ENCODE assay signal across 8 cellular contexts in genomic region chr12:110689601-110690430, GRCh38. TPM values are rescaled to one million over a fixed set of nuclear protein-coding genes. Genes with fewer than 3 reads are reported as not detected.
DNase-seq lines count a peak whose midpoint lies in the region; ATAC-seq and TF ChIP-seq lines count a peak whose summit lies in the region.

No MANE protein-coding gene starts in this region.

- H3K27ac ChIP-seq in upper lobe of left lung, result peak overlapping the region; percentile 65 to 86 (median 84)

- ATAC-seq in GM18861 (IDR thresholded peaks at IDR 0.05; ENCODE audit: unreplicated experiment), result peak; percentile 37
- ATAC-seq in HG03108 (IDR thresholded peaks at IDR 0.05; ENCODE audit: unreplicated experiment), result peak; percentile 36
- peak; percentile 79 for ATAC-seq in effector memory CD8-positive, alpha-beta T cell (replicated peaks)
- peak; percentile 77 to 83 (median 80) for ATAC-seq in natural killer cell
- ATAC-seq in upper lobe of left lung (ENCODE audit: low FRiP score in 2 of 2), result peak; percentile 52 to 70

- no peak for TF ChIP-seq CTCF in natural killer cell (IDR thresholded peaks at IDR 0.05)
- TF ChIP-seq CTCF in upper lobe of left lung (IDR thresholded peaks at IDR 0.05), result no peak

- TF ChIP-seq POLR2A in upper lobe of left lung (IDR thresholded peaks at IDR 0.05), result peak in 1 of 4 donors; percentile 26

- H3K9me3 ChIP-seq in upper lobe of left lung, result no peaks in the 10 kb centered on the region

- peaks cover 14 to 37% (median 25%) of the 10 kb centered on the region in 4 donors for H3K4me1 ChIP-seq in upper lobe of left lung

- H3K27me3 ChIP-seq in upper lobe of left lung, result peaks cover 0 to 6% (median 0%) of the 10 kb centered on the region in 4 donors

- peaks cover 5% of the 10 kb centered on the region for H3K27me3 Mint-ChIP-seq in activated CD4-positive, alpha-beta T cell treated with anti-CD3 and anti-CD28 coated beads, Interleukin-2, amount 10 ng/mL, durations not matched to agents 24 days and 14 days
- no peaks in the 10 kb centered on the region for H3K27me3 Mint-ChIP-seq in effector memory CD8-positive, alpha-beta T cell
- no peaks in the 10 kb centered on the region for H3K27me3 Mint-ChIP-seq in natural killer cell (ENCODE audit: low read depth in 2 of 2)

- intact Hi-C loops in activated CD4-positive, alpha-beta T cell treated with anti-CD3 and anti-CD28 coated beads, Interleukin-2, amount 10 ng/mL, durations not matched to agents 24 days and 14 days (cut with micrococcal nuclease), result loop anchor here (2.0 kb wide), 2 partner anchors 19 to 71 kb away; no protein-coding TSS in a partner anchor
- intact Hi-C loops in natural killer cell (cut with micrococcal nuclease), result loop anchor here (1.0 kb wide), 2 partner anchors 8 to 29 kb away; no protein-coding TSS in a partner anchor

- no peak for TF ChIP-seq EP300 in upper lobe of left lung (IDR thresholded peaks at IDR 0.05)

- H3K4me3 Mint-ChIP-seq in activated CD4-positive, alpha-beta T cell treated with anti-CD3 and anti-CD28 coated beads, Interleukin-2, amount 10 ng/mL, durations not matched to agents 24 days and 14 days, result peak overlapping the region; percentile 86
- H3K4me3 Mint-ChIP-seq in effector memory CD8-positive, alpha-beta T cell, result peak overlapping the region; percentile 96 to 97
- H3K4me3 Mint-ChIP-seq in natural killer cell, result peak overlapping the region; percentile 91

- H3K36me3 Mint-ChIP-seq in activated CD4-positive, alpha-beta T cell treated with anti-CD3 and anti-CD28 coated beads, Interleukin-2, amount 10 ng/mL, durations not matched to agents 24 days and 14 days (ENCODE audit: low read depth), result peaks cover 25% of the 10 kb centered on the region
- H3K36me3 Mint-ChIP-seq in effector memory CD8-positive, alpha-beta T cell (ENCODE audit: insufficient read depth), result peaks cover 3% of the 10 kb centered on the region
- no peaks in the 10 kb centered on the region for H3K36me3 Mint-ChIP-seq in natural killer cell

- H3K4me1 Mint-ChIP-seq in activated CD4-positive, alpha-beta T cell treated with anti-CD3 and anti-CD28 coated beads, Interleukin-2, amount 10 ng/mL, durations not matched to agents 24 days and 14 days, result peaks cover 44% of the 10 kb centered on the region
- peaks cover 23 to 38% of the 10 kb centered on the region in 2 donors for H3K4me1 Mint-ChIP-seq in effector memory CD8-positive, alpha-beta T cell (ENCODE audit: low read depth in 2 of 2)
- H3K4me1 Mint-ChIP-seq in natural killer cell, result peaks cover 32 to 53% of the 10 kb centered on the region in 2 donors

- WGBS in upper lobe of left lung, 2 donors, result 20 to 26% methylated on average over 16 to 17 of the region's 20 CpGs

- peak; percentile 89 for DNase-seq in activated CD4-positive, alpha-beta T cell treated with anti-CD3 and anti-CD28 coated beads, Interleukin-2, amount 10 ng/mL, durations not matched to agents 24 days and 14 days
- DNase-seq in effector memory CD8-positive, alpha-beta T cell, result peak; percentile 41 to 49 (median 48)
- DNase-seq in natural killer cell (peak; percentile 40), upper lobe of left lung (peak in 1 of 2 donors; percentile 86), NCI-H1930 (lab: John Stamatoyannopoulos, UW) (no peak), NCI-H1048 (lab: John Stamatoyannopoulos, UW) (no peak)

- peak overlapping the region; percentile 96 for H3K27ac Mint-ChIP-seq in activated CD4-positive, alpha-beta T cell treated with anti-CD3 and anti-CD28 coated beads, Interleukin-2, amount 10 ng/mL, durations not matched to agents 24 days and 14 days
- peak overlapping the region; percentile 90 to 94 for H3K27ac Mint-ChIP-seq in effector memory CD8-positive, alpha-beta T cell
- H3K27ac Mint-ChIP-seq in natural killer cell, result peak overlapping the region; percentile 81 to 92

- no peaks in the 10 kb centered on the region for H3K9me3 Mint-ChIP-seq in activated CD4-positive, alpha-beta T cell treated with anti-CD3 and anti-CD28 coated beads, Interleukin-2, amount 10 ng/mL, durations not matched to agents 24 days and 14 days
- H3K9me3 Mint-ChIP-seq in effector memory CD8-positive, alpha-beta T cell, result no peaks in the 10 kb centered on the region
- H3K9me3 Mint-ChIP-seq in natural killer cell, result no peaks in the 10 kb centered on the region

- no peaks in the 10 kb centered on the region for H3K36me3 ChIP-seq in upper lobe of left lung

- peak overlapping the region; percentile 33 to 70 (median 60) for H3K4me3 ChIP-seq in upper lobe of left lung

RNA-seq across cellular contexts. Expression of gene HVCN1, which starts 0.9 kb away (rescaled TPM):
- 17.9 and 18.0 TPM in 2 replicates for total RNA-seq in activated CD4-positive, alpha-beta T cell treated with anti-CD3 and anti-CD28 coated beads, Interleukin-2, amount 10 ng/mL, durations not matched to agents 24 days and 14 days
- total RNA-seq in natural killer cell (10 to 100 TPM; 12.5 to 18.4 (median 18.0) TPM), upper lobe of left lung (10 to 100 TPM in 4 of 6 donors, 1 to 10 TPM in 2; 5.8 to 29.2 (median 15.5) TPM)

RNA-seq across cellular contexts. Expression of gene PPP1CC, which starts 52.9 kb away (rescaled TPM):
- total RNA-seq in activated CD4-positive, alpha-beta T cell treated with anti-CD3 and anti-CD28 coated beads, Interleukin-2, amount 10 ng/mL, durations not matched to agents 24 days and 14 days, result 459 and 489 TPM in 2 replicates
- total RNA-seq in natural killer cell (100 to 1,000 TPM; 114 to 121 (median 117) TPM), upper lobe of left lung (100 to 1,000 TPM in 2 of 6 donors, 10 to 100 TPM in 4; 26.0 to 114 (median 85.4) TPM)

Comparison
In these comparisons a context has a peak if more than half of its experiments do, and no peak if none do; other contexts are left out.
1. DNase-seq: peak in activated CD4-positive, alpha-beta T cell treated with anti-CD3 and anti-CD28 coated beads, Interleukin-2, amount 10 ng/mL, durations not matched to agents 24 days and 14 days (single experiment), effector memory CD8-positive, alpha-beta T cell (3 of 3) and natural killer cell (single experiment); none in NCI-H1930 (0 of 2) and NCI-H1048 (single experiment).
2. Peak in every context shown above with its lines, with median percentiles within 50 percentile points of each other: ATAC-seq, H3K27ac Mint-ChIP-seq and H3K4me3 Mint-ChIP-seq.